ENCODE assay signal across 9 cellular contexts in genomic region chr15:89457086-89457485, GRCh38. TPM values are rescaled to one million over a fixed set of nuclear protein-coding genes. Genes with fewer than 3 reads are reported as not detected.
DNase-seq lines count a peak whose midpoint lies in the region; ATAC-seq, FAIRE-seq and TF ChIP-seq lines count a peak whose summit lies in the region.
"Had no signal": no experiment of that assay in that cellular context is flagged by ENCODE, and none has a peak within 500 bp of the region (broad histone marks: within the 10 kb centered on the region; RNA-seq: fewer than 3 reads in every experiment).

No MANE protein-coding gene starts in this region.

- H3K9me2 ChIP-seq in PC-3 (replicated peaks; ENCODE audit: low read length) = no peaks in the 10 kb centered on the region

- no peak for TF ChIP-seq POLR2A in H54 (IDR thresholded peaks at IDR 0.05; ENCODE audit: low read depth, low read length)
- no peak for TF ChIP-seq POLR2A in sigmoid colon (IDR thresholded peaks at IDR 0.05)

- H3K4me3 ChIP-seq in PC-3 (ENCODE audit: low read length) (no peak overlapping the region), sigmoid colon (no peak overlapping the region)

- ATAC-seq in PC-3 (peak; percentile 43; the same call in 1 of the 2 replicates), foreskin keratinocyte (peak; percentile 23), GM19328 (IDR thresholded peaks at IDR 0.05; ENCODE audit: unreplicated experiment) (no peak)

- H3K4me1 ChIP-seq in PC-3 (ENCODE audit: insufficient read depth, low read length) = peaks cover 10% of the 10 kb centered on the region
- no peaks in the 10 kb centered on the region for H3K4me1 ChIP-seq in foreskin keratinocyte
- no peaks in the 10 kb centered on the region for H3K4me1 ChIP-seq in sigmoid colon

- H2AFZ ChIP-seq in PC-3 (ENCODE audit: low read length) = peak overlapping the region; percentile 53

- H3K27me3 ChIP-seq in PC-3 (ENCODE audit: low read length) (no peaks in the 10 kb centered on the region), foreskin keratinocyte (peaks cover 24% of the 10 kb centered on the region), sigmoid colon (no peaks in the 10 kb centered on the region)

- no peak for TF ChIP-seq EP300 in sigmoid colon (IDR thresholded peaks at IDR 0.05)

- no peaks in the 10 kb centered on the region for H4K20me1 ChIP-seq in PC-3 (ENCODE audit: low read length)

- CTCF ChIA-PET in PC-3 (lab: Charles Lee) = no interaction called here

- H3K9me3 ChIP-seq in PC-3 (ENCODE audit: low read length) (no peaks in the 10 kb centered on the region), sigmoid colon (peaks cover 0 to 4% (median under 1%) of the 10 kb centered on the region in 4 donors)

- H3K79me2 ChIP-seq in PC-3 (ENCODE audit: low read length) = no peaks in the 10 kb centered on the region

- FAIRE-seq in H54 (lab: Jason Lieb, UNC) = no peak

- H3K36me3 ChIP-seq in PC-3 (ENCODE audit: low read depth, low read length) = no peaks in the 10 kb centered on the region
- no peaks in the 10 kb centered on the region for H3K36me3 ChIP-seq in sigmoid colon

- no peak overlapping the region for H3K9ac ChIP-seq in PC-3 (ENCODE audit: low read length)

- no peak overlapping the region for H3K4me2 ChIP-seq in PC-3 (ENCODE audit: low read length)

- intact Hi-C loops in PC-3 (cut with micrococcal nuclease) = no loop called here
- intact Hi-C loops in sigmoid colon (cut with DNase I) = no loop called here

- DNase-seq in D341Med (ENCODE audit: low spot score) (peak; percentile 70), H54 (ENCODE audit: insufficient read length, low spot score) (peak; percentile 63), PC-3 (peak; percentile 54), foreskin keratinocyte (no peak), sigmoid colon (no peak), activated gamma-delta T cell (lab: John Stamatoyannopoulos, UW) (no peak)
- DNase-seq in stimulated activated CD4-positive, alpha-beta T cell treated with anti-CD3 and anti-CD28 coated beads, Interleukin-2, amount 100 ng/mL, for 48 hours = no peak
- DNase-seq: hippocampal formation had no signal

- BruUV-seq in PC-3 (replicated peaks; lab: Mats Ljungman, UMichigan) = no TSS peak

- H3F3A ChIP-seq in PC-3 (ENCODE audit: low read length, unreplicated experiment) = no peaks in the 10 kb centered on the region

- H3K27ac ChIP-seq in PC-3 (ENCODE audit: low read length) (no peak overlapping the region), foreskin keratinocyte (no peak overlapping the region), sigmoid colon (no peak overlapping the region)

- TF ChIP-seq CTCF in PC-3 (conservative IDR thresholded peaks at IDR 0.05; ENCODE audit: low read depth, low read length) = no peak
- TF ChIP-seq CTCF in foreskin keratinocyte (conservative IDR thresholded peaks at IDR 0.05) = no peak
- TF ChIP-seq CTCF in sigmoid colon (IDR thresholded peaks at IDR 0.05) = no peak

- POLR2A ChIA-PET in PC-3 (lab: Charles Lee; ENCODE audit: unreplicated experiment) = no interaction called here

RNA-seq across cellular contexts. Expression of gene RHCG, which starts 39.3 kb away (rescaled TPM):
- total RNA-seq in PC-3 (2014; rRNA removed) (not detected in 2 replicates), foreskin keratinocyte (0.54 and 0.56 TPM in 2 replicates), sigmoid colon (not detected)
- polyA plus RNA-seq in foreskin keratinocyte (0.66 TPM in 2 replicates), sigmoid colon (1 to 10 TPM in 1 of 3 donors, under 1 TPM in 1, not detected in 1; 0.47 to 3.0 TPM)

Comparison
In these comparisons a context has a peak if more than half of its experiments do, and no peak if none do; other contexts are left out.
1. DNase-seq: peak in D341Med (single experiment), H54 (single experiment) and PC-3 (single experiment); none in foreskin keratinocyte (0 of 2), sigmoid colon (single experiment), activated gamma-delta T cell (single experiment) and stimulated activated CD4-positive, alpha-beta T cell treated with anti-CD3 and anti-CD28 coated beads, Interleukin-2, amount 100 ng/mL, for 48 hours (0 of 2).